1 cellular context compared by ENCODE assay signal in the genomic region with DNA sequence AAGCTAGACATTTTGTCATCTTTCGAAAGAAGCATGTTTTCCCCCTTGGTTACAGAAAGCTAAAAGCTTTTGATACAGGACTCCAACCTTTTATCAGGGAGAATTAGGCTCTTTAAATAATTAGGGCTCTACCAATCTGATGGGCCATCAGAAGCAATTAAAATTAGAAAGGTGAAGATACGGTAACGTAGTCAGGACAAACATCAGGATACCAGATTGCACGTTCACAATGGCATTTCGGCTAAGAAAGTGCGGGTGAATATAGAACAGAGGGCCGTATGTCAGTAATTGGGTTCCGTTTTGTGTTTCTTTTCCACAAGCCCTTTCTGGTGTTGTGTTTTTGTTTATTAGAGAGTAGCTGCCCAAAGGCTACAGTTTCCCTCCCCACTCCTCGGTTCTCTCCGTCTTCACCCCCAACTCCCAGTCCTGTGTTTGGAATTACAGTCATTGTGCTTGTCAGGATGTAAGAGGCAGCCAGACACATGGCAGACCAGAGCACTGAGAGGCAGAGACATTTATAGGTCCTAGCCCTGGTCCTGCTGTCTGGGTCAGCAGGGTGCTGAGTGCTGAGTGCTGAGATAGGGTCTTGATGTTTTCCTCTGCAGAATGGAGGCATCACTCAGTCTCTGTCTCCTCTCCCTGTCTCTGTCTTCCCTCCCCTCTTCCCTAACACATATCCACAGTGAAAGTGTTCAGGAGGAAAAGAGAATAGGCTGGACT.
TF ChIP-seq lines count a peak whose summit lies in the region.

No MANE protein-coding gene starts in this region.

TF ChIP-seq in IMR-90, 13 proteins besides CTCF, POLR2A, EP300 and RAD21:
- TF ChIP-seq RCOR1 (IDR thresholded peaks at IDR 0.05; ENCODE audit: insufficient replicate concordance, low read length) = no peak
- TF ChIP-seq MAZ (IDR thresholded peaks at IDR 0.05; ENCODE audit: borderline replicate concordance, low read depth, low read length) = no peak
- TF ChIP-seq, protein P1, sequence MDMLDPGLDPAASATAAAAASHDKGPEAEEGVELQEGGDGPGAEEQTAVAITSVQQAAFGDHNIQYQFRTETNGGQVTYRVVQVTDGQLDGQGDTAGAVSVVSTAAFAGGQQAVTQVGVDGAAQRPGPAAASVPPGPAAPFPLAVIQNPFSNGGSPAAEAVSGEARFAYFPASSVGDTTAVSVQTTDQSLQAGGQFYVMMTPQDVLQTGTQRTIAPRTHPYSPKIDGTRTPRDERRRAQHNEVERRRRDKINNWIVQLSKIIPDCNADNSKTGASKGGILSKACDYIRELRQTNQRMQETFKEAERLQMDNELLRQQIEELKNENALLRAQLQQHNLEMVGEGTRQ (IDR thresholded peaks at IDR 0.05; ENCODE audit: low read depth, low read length) = no peak
- TF ChIP-seq RFX5 (IDR thresholded peaks at IDR 0.05; ENCODE audit: low read depth, low read length) = no peak
- no peak for TF ChIP-seq MAFK (IDR thresholded peaks at IDR 0.05; ENCODE audit: low read depth, low read length)
- TF ChIP-seq MXI1 (IDR thresholded peaks at IDR 0.05; ENCODE audit: borderline replicate concordance, low read depth, low read length) = no peak
- no peak for TF ChIP-seq CEBPB (IDR thresholded peaks at IDR 0.05; ENCODE audit: low read depth, low read length)
- TF ChIP-seq SMC3 (IDR thresholded peaks at IDR 0.05; ENCODE audit: low read depth, low read length) = no peak
- no peak for TF ChIP-seq FOS (IDR thresholded peaks at IDR 0.05; ENCODE audit: low read depth, low read length)
- TF ChIP-seq CHD1 (IDR thresholded peaks at IDR 0.05; ENCODE audit: low read depth, low read length) = no peak
- TF ChIP-seq BHLHE40 (IDR thresholded peaks at IDR 0.05; ENCODE audit: low read depth, low read length) = no peak
- TF ChIP-seq, protein P2, sequence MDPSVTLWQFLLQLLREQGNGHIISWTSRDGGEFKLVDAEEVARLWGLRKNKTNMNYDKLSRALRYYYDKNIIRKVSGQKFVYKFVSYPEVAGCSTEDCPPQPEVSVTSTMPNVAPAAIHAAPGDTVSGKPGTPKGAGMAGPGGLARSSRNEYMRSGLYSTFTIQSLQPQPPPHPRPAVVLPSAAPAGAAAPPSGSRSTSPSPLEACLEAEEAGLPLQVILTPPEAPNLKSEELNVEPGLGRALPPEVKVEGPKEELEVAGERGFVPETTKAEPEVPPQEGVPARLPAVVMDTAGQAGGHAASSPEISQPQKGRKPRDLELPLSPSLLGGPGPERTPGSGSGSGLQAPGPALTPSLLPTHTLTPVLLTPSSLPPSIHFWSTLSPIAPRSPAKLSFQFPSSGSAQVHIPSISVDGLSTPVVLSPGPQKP (IDR thresholded peaks at IDR 0.05; ENCODE audit: borderline replicate concordance, low read depth, low read length) = no peak
- TF ChIP-seq NFE2L2 (IDR thresholded peaks at IDR 0.05; ENCODE audit: low read depth, low read length) = no peak
